In the genomic region with DNA sequence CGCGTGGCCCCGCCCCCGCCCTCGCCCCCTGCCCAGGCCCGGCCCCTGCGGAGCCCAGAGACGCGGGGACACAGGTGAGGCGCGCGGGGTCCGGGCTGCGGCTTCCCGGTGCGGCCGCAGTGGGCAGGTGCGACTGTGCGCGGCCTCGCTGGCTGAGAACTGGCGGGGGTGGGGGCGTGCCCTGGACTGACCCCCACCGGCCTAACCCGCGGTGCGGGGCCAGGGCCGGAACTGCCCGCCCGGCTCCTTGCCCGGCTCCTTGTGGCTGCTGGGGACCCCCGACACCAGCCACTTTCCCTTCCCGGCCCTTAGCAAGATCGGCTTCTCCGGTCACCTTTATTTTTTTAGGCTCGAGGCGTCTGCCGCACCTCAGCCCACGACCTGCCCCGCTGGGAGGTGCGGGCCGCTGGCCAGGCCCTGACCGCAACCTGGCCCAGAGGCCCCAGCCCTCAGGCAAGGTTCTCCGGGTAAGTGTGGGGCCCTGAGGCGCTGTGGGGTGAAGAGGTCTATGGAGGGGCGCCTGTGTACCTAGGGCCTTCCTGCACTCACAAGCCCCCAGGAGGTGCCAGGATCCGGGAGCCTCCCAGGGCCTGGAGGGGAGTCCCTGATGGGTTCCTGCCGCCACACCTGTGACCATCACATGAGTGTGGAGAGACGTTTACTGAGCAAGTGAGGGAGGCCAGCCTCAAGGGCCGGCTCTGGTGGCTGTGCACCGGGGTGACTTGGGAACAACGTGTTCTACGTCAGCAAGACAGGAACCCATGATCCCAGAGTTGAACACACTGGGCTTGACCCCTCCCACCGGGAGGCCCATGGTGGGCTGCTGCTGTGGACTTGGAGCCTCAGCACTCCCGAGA, we compare ENCODE assay signal across 8 cellular contexts. TPM values are rescaled to one million over a fixed set of nuclear protein-coding genes. Genes with fewer than 3 reads are reported as not detected.
A peak's percentile ranks its signal among the peaks of the same experiment; 100 is the strongest.
DNase-seq lines count a peak whose midpoint lies in the region; TF ChIP-seq lines count a peak whose summit lies in the region.

A gene with protein sequence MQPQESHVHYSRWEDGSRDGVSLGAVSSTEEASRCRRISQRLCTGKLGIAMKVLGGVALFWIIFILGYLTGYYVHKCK (plus strand): TSS at position 35 of the 857 bp plus-strand sequence. CDS start 2,625 bp downstream, outside the sequence.

- H3K36me3 Mint-ChIP-seq in dendritic cell treated with granulocyte-macrophage colony-stimulating factor and Interleukin-4, amounts not matched to agents 40 ng/mL and 50 ng/mL, for 4 days (ENCODE audit: low read depth): no peaks in the 10 kb centered on the region
- H3K36me3 Mint-ChIP-seq in endothelial cell (ENCODE audit: low read depth, unreplicated experiment): no peaks in the 10 kb centered on the region

- no peak within 1 kb of the TSS for H3K27ac Mint-ChIP-seq in dendritic cell treated with granulocyte-macrophage colony-stimulating factor and Interleukin-4, amounts not matched to agents 40 ng/mL and 50 ng/mL, for 4 days
- H3K27ac Mint-ChIP-seq in endothelial cell (ENCODE audit: unreplicated experiment): no peak within 1 kb of the TSS

- H3K9me3 Mint-ChIP-seq in dendritic cell treated with granulocyte-macrophage colony-stimulating factor and Interleukin-4, amounts not matched to agents 40 ng/mL and 50 ng/mL, for 4 days: no peaks in the 10 kb centered on the region
- no peaks in the 10 kb centered on the region for H3K9me3 Mint-ChIP-seq in endothelial cell (ENCODE audit: unreplicated experiment)

- peak within 1 kb of the TSS; percentile 98 for H3K4me2 ChIP-seq in MM.1S (ENCODE audit: low read depth, low read length)

- peak within 1 kb of the TSS; percentile 69 for H3K4me3 ChIP-seq in MM.1S (ENCODE audit: low read length)
- no peak within 1 kb of the TSS for H3K4me3 ChIP-seq in mucosa of stomach (ENCODE audit: low read length)

- peaks cover 38% of the 10 kb centered on the region for H3K27me3 ChIP-seq in MM.1S (replicated peaks; ENCODE audit: insufficient read depth, low read length)
- H3K27me3 ChIP-seq in mucosa of stomach (ENCODE audit: control insufficient read depth, insufficient read depth, low read length): peaks cover 22% of the 10 kb centered on the region

- TF ChIP-seq CTCF in MM.1S (IDR thresholded peaks at IDR 0.05; ENCODE audit: low read length) (no peak), endothelial cell (IDR thresholded peaks at IDR 0.05; ENCODE audit: unreplicated experiment) (no peak)

- no peaks in the 10 kb centered on the region for H3K9me2 ChIP-seq in MM.1S (replicated peaks; ENCODE audit: insufficient read depth, low read length)

- no peaks in the 10 kb centered on the region for H4K20me1 ChIP-seq in MM.1S (ENCODE audit: insufficient read depth, low read length)

- intact Hi-C loops in dendritic cell treated with granulocyte-macrophage colony-stimulating factor and Interleukin-4, amounts not matched to agents 40 ng/mL and 50 ng/mL, for 4 days (cut with micrococcal nuclease): loop anchor here (1.0 kb wide), 1 partner anchor 23 kb away; the partner anchor contains the start of gene LRRC47

- H3K9me3 ChIP-seq in MM.1S (replicated peaks; ENCODE audit: insufficient read depth, low read length): no peaks in the 10 kb centered on the region
- no peaks in the 10 kb centered on the region for H3K9me3 ChIP-seq in mucosa of stomach (ENCODE audit: control insufficient read depth, low read length)

- H3F3A ChIP-seq in MM.1S (ENCODE audit: insufficient read depth, low read length): no peaks in the 10 kb centered on the region

- H3K9ac ChIP-seq in MM.1S (ENCODE audit: low read length) (peak within 1 kb of the TSS; percentile 33; the same call in 1 of the 2 replicates), mucosa of stomach (ENCODE audit: low read length) (peak within 1 kb of the TSS; percentile 8)

- peaks cover 36% of the 10 kb centered on the region for H3K27me3 Mint-ChIP-seq in dendritic cell treated with granulocyte-macrophage colony-stimulating factor and Interleukin-4, amounts not matched to agents 40 ng/mL and 50 ng/mL, for 4 days
- H3K27me3 Mint-ChIP-seq in endothelial cell (ENCODE audit: unreplicated experiment): peaks cover 3% of the 10 kb centered on the region

- H3K4me1 Mint-ChIP-seq in dendritic cell treated with granulocyte-macrophage colony-stimulating factor and Interleukin-4, amounts not matched to agents 40 ng/mL and 50 ng/mL, for 4 days (ENCODE audit: low read depth): peaks cover 31% of the 10 kb centered on the region
- no peaks in the 10 kb centered on the region for H3K4me1 Mint-ChIP-seq in endothelial cell (ENCODE audit: unreplicated experiment)

- no peak within 1 kb of the TSS for H3K27ac ChIP-seq in MM.1S (ENCODE audit: low read length)

- H2AFZ ChIP-seq in MM.1S (ENCODE audit: low read length): peak within 1 kb of the TSS; percentile 84

- peak; percentile 39 for DNase-seq in activated T-cell treated with anti-CD3 and anti-CD28 coated beads, Interleukin-2, amount 50 U/mL, for 1 hour
- no peak for DNase-seq in activated T-cell treated with anti-CD3 and anti-CD28 coated beads for 4 hours
- no peak for DNase-seq in MM.1S
- DNase-seq in effector CD8-positive, alpha-beta T cell (lab: John Stamatoyannopoulos, UW): no peak
- no peak for DNase-seq in NCI-H2029 (lab: John Stamatoyannopoulos, UW)
- no peak for DNase-seq in endothelial cell (ENCODE audit: low spot score)

- H3K4me1 ChIP-seq in MM.1S (ENCODE audit: low read length) (peaks cover 17% of the 10 kb centered on the region), mucosa of stomach (ENCODE audit: control insufficient read depth, insufficient read depth, low read length) (peaks cover 23% of the 10 kb centered on the region)

- H3K36me3 ChIP-seq in MM.1S (replicated peaks; ENCODE audit: insufficient read depth, low read length) (no peaks in the 10 kb centered on the region), mucosa of stomach (ENCODE audit: control insufficient read depth, insufficient read depth, low read length) (no peaks in the 10 kb centered on the region)

- peak within 1 kb of the TSS; percentile 71 for H3K4me3 Mint-ChIP-seq in dendritic cell treated with granulocyte-macrophage colony-stimulating factor and Interleukin-4, amounts not matched to agents 40 ng/mL and 50 ng/mL, for 4 days
- H3K4me3 Mint-ChIP-seq in endothelial cell (ENCODE audit: unreplicated experiment): no peak within 1 kb of the TSS

- H3K79me2 ChIP-seq in MM.1S (ENCODE audit: low read length): no peaks in the 10 kb centered on the region

RNA-seq across cellular contexts. Expression of the gene that starts here (rescaled TPM):
- 2.1 TPM for total RNA-seq in endothelial cell (ENCODE audit: unreplicated experiment)
